In the genomic region with DNA sequence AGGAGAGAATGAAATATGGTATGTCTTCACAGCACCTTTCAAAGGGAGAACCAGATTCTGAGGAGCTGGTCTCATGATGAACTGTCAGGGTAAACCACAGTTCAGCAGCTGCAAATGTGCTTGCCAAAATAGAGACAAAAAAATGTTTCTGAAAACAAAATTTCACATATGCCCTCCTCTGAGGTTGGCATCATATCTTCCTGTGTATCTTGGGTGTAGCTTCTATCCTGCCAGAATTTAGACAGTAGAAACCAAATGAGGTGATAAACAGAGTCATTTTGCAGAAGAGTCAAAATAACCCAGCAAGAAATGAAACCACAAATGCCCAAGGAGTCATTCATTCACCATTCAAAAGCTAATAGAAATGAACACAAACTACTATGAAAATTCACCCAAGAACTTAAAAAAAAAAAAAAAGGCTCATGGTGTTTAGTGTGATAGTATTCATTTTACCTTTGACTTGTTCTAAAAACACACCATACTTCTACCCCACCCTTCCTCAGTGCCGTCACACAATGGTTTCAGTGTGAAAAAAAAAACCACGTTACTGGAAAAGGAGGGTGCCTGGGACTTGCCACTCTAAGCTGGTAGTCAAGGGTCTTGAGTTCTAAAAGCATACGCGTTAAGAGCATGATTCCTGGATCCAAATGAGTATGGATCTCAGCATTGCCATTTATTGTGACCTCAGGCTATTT, we compare ENCODE assay signal across 9 cellular contexts. TPM values are rescaled to one million over a fixed set of nuclear protein-coding genes. Genes with fewer than 3 reads are reported as not detected.
DNase-seq lines count a peak whose midpoint lies in the region; ATAC-seq lines count a peak whose summit lies in the region.
"Had no signal": no experiment of that assay in that cellular context is flagged by ENCODE, and none has a peak within 500 bp of the region (broad histone marks: within the 10 kb centered on the region; RNA-seq: fewer than 3 reads in every experiment).

No MANE protein-coding gene starts in this region.

- no peak overlapping the region for H3K27ac Mint-ChIP-seq in T-helper 17 cell

- ATAC-seq in HG02885 (IDR thresholded peaks at IDR 0.05; ENCODE audit: poor library complexity, unreplicated experiment) (peak; percentile 25), T-helper 17 cell (peak; percentile 76)
- ATAC-seq in stimulated activated naive CD8-positive, alpha-beta T cell treated with anti-CD3 and anti-CD28 coated beads, Interleukin-15, Interleukin-2, amounts not matched to agents 100 U/mL and 50 U/mL, for 24 hours, result peak; percentile 71
- ATAC-seq: HepG2 had no signal

- peak overlapping the region; percentile 75 for H3K4me3 Mint-ChIP-seq in T-helper 17 cell

- H3K4me1 Mint-ChIP-seq in T-helper 17 cell, result peaks cover 61% of the 10 kb centered on the region

- H3K9me3 ChIP-seq in T-helper 17 cell (ENCODE audit: control insufficient read depth, low read length, poor library complexity, severe bottlenecking), result no peaks in the 10 kb centered on the region

- peak; percentile 18 for DNase-seq in activated gamma-delta T cell treated with Interleukin-2 at 50 U/mL for 16 hours
- DNase-seq in activated gamma-delta T cell (lab: John Stamatoyannopoulos, UW), result no peak
- no peak for DNase-seq in T-helper 17 cell
- DNase-seq in stimulated activated naive CD8-positive, alpha-beta T cell treated with anti-CD3 and anti-CD28 coated beads, Interleukin-15, Interleukin-2, amounts not matched to agents 100 U/mL and 50 U/mL, for 24 hours, result no peak
- DNase-seq in NCI-H1417 treated with DMSO at 0.1 percent for 48 hours (lab: John Stamatoyannopoulos, UW), result no peak
- DNase-seq in glomerular visceral epithelial cell (ENCODE audit: extremely low spot score), result no peak
- no peak for DNase-seq in NCI-H526 (lab: John Stamatoyannopoulos, UW)

- peaks cover 2% of the 10 kb centered on the region for H3K36me3 Mint-ChIP-seq in T-helper 17 cell (ENCODE audit: low read depth)

- no peaks in the 10 kb centered on the region for H3K27me3 Mint-ChIP-seq in T-helper 17 cell

RNA-seq across cellular contexts. Expression of gene SELL, which starts 18.5 kb away (rescaled TPM):
- total RNA-seq in T-helper 17 cell, result 100 to 1,000 TPM; 205 to 276 TPM

RNA-seq across cellular contexts. Expression of gene SELE, which starts 41.0 kb away (rescaled TPM):
- total RNA-seq in T-helper 17 cell, result not detected

Comparison
In these comparisons a context has a peak if more than half of its experiments do, and no peak if none do; other contexts are left out.
1. ATAC-seq: peak in every context shown above with its lines; median percentile 76 in T-helper 17 cell; 71 in stimulated activated naive CD8-positive, alpha-beta T cell treated with anti-CD3 and anti-CD28 coated beads, Interleukin-15, Interleukin-2, amounts not matched to agents 100 U/mL and 50 U/mL, for 24 hours; 25 in HG02885.